ENCODE assay signal across 13 cellular contexts in the genomic region with DNA sequence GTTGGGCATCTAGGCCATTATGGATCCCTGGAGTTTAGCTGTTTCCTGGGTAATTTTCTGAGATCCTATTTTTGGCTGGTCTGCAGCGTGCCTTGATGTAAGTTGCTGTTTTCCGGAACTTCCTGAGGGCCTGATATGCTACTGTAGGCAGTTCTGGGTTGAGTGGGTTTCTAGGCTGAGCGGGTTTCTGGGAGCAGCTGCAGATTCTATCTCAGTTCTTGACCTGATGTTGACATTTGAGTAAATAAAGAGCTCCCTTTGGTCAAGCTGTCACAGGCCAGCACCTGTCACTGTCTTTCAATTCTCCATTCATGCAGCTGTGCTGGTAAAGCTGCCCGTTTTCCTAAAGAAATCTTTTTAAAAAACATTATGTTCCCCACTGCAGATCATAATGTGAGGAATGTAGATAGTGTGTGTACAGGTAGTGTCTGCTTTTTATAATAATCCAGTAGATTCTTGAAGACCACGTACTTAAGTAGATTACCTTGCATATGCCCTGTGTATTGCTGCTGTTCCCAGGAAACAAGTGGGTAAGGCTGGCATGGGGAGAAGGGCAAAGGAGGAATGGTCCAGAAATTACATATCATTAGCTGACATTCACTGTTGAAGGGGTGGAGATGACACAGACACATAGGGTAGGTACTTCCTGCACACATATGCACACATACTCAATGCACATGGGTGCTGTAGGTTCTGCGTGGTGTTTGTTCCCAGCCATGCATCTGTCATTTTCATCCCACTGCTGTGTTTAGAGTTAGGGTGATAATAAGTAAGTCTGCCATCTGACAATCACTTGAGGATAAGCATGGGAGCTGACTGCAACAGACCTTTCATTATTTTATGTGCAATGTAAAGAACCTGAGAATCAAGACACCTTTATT.
A peak's percentile ranks its signal among the peaks of the same experiment; 100 is the strongest.
DNase-seq lines count a peak whose midpoint lies in the region; ATAC-seq and TF ChIP-seq lines count a peak whose summit lies in the region.
"Had no signal": no experiment of that assay in that cellular context is flagged by ENCODE, and none has a peak within 500 bp of the region (broad histone marks: within the 10 kb centered on the region; RNA-seq: fewer than 3 reads in every experiment).

No MANE protein-coding gene starts in this region.

- H3K27me3 Mint-ChIP-seq in stimulated activated naive CD8-positive, alpha-beta T cell treated with anti-CD3 and anti-CD28 coated beads, Interleukin-15, Interleukin-2, amounts not matched to agents 100 ng/mL and 50 ng/mL, for 24 hours: no peaks in the 10 kb centered on the region
- H3K27me3 Mint-ChIP-seq in effector memory CD8-positive, alpha-beta T cell: no peaks in the 10 kb centered on the region

- no peak for TF ChIP-seq POLR2A in GM18505 (IDR thresholded peaks at IDR 0.05; ENCODE audit: borderline replicate concordance, extremely low read depth, insufficient read depth, insufficient read length)

- no peaks in the 10 kb centered on the region for H3K9me3 Mint-ChIP-seq in stimulated activated naive CD8-positive, alpha-beta T cell treated with anti-CD3 and anti-CD28 coated beads, Interleukin-15, Interleukin-2, amounts not matched to agents 100 ng/mL and 50 ng/mL, for 24 hours
- no peaks in the 10 kb centered on the region for H3K9me3 Mint-ChIP-seq in effector memory CD8-positive, alpha-beta T cell

- H3K27ac Mint-ChIP-seq in stimulated activated naive CD8-positive, alpha-beta T cell treated with anti-CD3 and anti-CD28 coated beads, Interleukin-15, Interleukin-2, amounts not matched to agents 100 ng/mL and 50 ng/mL, for 24 hours: peak overlapping the region; percentile 100
- peak overlapping the region; percentile 1 to 86 for H3K27ac Mint-ChIP-seq in effector memory CD8-positive, alpha-beta T cell

- no peak for ATAC-seq in stimulated activated naive CD8-positive, alpha-beta T cell treated with anti-CD3 and anti-CD28 coated beads, Interleukin-15, Interleukin-2, amounts not matched to agents 100 U/mL and 50 U/mL, for 24 hours
- no peak for ATAC-seq in effector memory CD8-positive, alpha-beta T cell (replicated peaks)
- no peak for ATAC-seq in GM18505 (IDR thresholded peaks at IDR 0.05; ENCODE audit: unreplicated experiment)
- ATAC-seq in GM19397 (IDR thresholded peaks at IDR 0.05; ENCODE audit: unreplicated experiment): no peak

- peaks cover 75% of the 10 kb centered on the region for H3K36me3 Mint-ChIP-seq in stimulated activated naive CD8-positive, alpha-beta T cell treated with anti-CD3 and anti-CD28 coated beads, Interleukin-15, Interleukin-2, amounts not matched to agents 100 ng/mL and 50 ng/mL, for 24 hours (ENCODE audit: low read depth)
- peaks cover 65% of the 10 kb centered on the region for H3K36me3 Mint-ChIP-seq in effector memory CD8-positive, alpha-beta T cell (ENCODE audit: insufficient read depth)

- H3K4me3 Mint-ChIP-seq in stimulated activated naive CD8-positive, alpha-beta T cell treated with anti-CD3 and anti-CD28 coated beads, Interleukin-15, Interleukin-2, amounts not matched to agents 100 ng/mL and 50 ng/mL, for 24 hours: peak overlapping the region; percentile 38
- peak overlapping the region; percentile 7 to 8 for H3K4me3 Mint-ChIP-seq in effector memory CD8-positive, alpha-beta T cell

- H3K4me1 Mint-ChIP-seq in stimulated activated naive CD8-positive, alpha-beta T cell treated with anti-CD3 and anti-CD28 coated beads, Interleukin-15, Interleukin-2, amounts not matched to agents 100 ng/mL and 50 ng/mL, for 24 hours (ENCODE audit: low read depth): peaks cover 95% of the 10 kb centered on the region
- peaks cover 42 to 53% of the 10 kb centered on the region in 2 donors for H3K4me1 Mint-ChIP-seq in effector memory CD8-positive, alpha-beta T cell (ENCODE audit: low read depth in 2 of 2)

- no peak for DNase-seq in stimulated activated naive CD8-positive, alpha-beta T cell treated with anti-CD3 and anti-CD28 coated beads, Interleukin-15, Interleukin-2, amounts not matched to agents 100 U/mL and 50 U/mL, for 24 hours
- peak; percentile 43 for DNase-seq in NCI-H748 treated with DMSO at 0.1 percent for 48 hours (lab: John Stamatoyannopoulos, UW)
- no peak for DNase-seq in effector memory CD8-positive, alpha-beta T cell
- DNase-seq in stimulated activated CD4-positive, alpha-beta T cell treated with anti-CD3 and anti-CD28 coated beads, Interleukin-12 subunit alpha, Interleukin-12 subunit beta, amount 100 ng/mL, for 4 hours: no peak
- DNase-seq in LoVo (ENCODE audit: low spot score): no peak
- DNase-seq: activated CD4-positive, alpha-beta T cell treated with anti-CD3 and anti-CD28 coated beads for 1 hour; adrenal gland; C1 segment of cervical spinal cord; NCI-H1105 treated with DMSO at 0.1 percent for 48 hours; substantia nigra had no signal
